In the genomic region with DNA sequence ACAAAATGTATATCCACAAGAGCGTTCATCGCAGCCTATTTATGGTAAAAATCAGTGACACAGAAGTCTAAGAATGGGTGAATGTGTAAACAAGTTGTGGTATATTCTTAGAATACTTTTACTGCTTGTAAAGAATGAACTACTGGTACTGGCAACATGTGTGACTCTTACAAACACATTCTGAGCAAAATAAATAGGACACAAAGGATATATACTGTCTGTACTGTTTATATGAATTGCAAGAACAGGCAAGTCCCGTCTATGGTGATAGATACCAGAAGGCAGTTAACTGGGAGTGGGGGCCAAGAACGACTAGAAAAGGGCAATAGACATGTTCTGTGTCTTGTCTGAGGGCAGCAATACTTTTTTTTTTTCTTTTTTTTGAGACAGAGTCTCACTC, we compare ENCODE assay signal across 5 cellular contexts.
"Had no signal": no experiment of that assay in that cellular context is flagged by ENCODE, and none has a peak within 500 bp of the region (broad histone marks: within the 10 kb centered on the region; RNA-seq: fewer than 3 reads in every experiment).

No MANE protein-coding gene starts in this region.

- DNase-seq: H9, HCEC 1CT, KBM-7 had no signal

- ATAC-seq: GM23338 had no signal

- H2AFZ ChIP-seq: GM23338 had no signal

- H3K27me3 Mint-ChIP-seq: IgD-negative memory B cell had no signal

- H3K27ac Mint-ChIP-seq: GM23338, H9 had no signal

- H3K4me2 ChIP-seq: GM23338 had no signal

- H3K4me3 Mint-ChIP-seq: GM23338, H9 had no signal

- H3K4me3 ChIP-seq: GM23338 had no signal
